In the genomic region with DNA sequence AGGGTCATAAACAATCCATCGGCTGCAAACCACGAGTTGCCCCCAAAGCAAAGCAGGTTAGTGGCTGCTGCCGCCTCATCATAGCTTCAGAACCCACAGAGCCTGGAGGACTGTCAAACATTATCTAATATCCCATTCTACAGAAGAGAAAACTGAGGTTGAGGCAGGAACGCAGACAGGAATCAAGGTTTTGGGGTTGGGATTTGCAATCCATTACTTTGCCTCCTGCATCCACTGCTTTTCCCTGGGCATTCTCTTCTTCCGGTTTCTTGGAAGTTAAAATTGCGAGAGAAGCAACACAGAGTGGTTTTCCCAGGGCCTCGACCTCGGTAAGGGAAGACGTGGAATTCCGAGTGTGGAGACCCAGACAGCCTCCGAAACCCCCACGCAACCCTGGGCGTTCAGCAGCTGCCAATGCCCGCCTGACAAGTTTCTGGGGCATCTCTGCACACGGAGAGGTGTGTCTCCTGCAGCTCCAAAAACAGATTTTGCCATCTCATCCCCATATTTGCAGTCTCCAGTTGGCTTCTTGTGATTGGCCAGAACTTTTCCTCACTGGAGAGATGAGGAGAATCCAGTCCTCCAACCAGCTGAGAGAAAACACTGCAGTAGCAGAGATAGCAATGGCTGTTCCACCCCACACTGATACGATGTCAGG, we compare ENCODE assay signal across 17 cellular contexts. TPM values are rescaled to one million over a fixed set of nuclear protein-coding genes. Genes with fewer than 3 reads are reported as not detected.
DNase-seq lines count a peak whose midpoint lies in the region; ATAC-seq and TF ChIP-seq lines count a peak whose summit lies in the region.
"Had no signal": no experiment of that assay in that cellular context is flagged by ENCODE, and none has a peak within 500 bp of the region (broad histone marks: within the 10 kb centered on the region; RNA-seq: fewer than 3 reads in every experiment).

No MANE protein-coding gene starts in this region.

- dilution Hi-C loops in mammary epithelial cell (cut with HindIII; ENCODE audit: low sequenced_read_pairs) = no loop called here

- H3K36me3 Mint-ChIP-seq in MCF 10A (ENCODE audit: insufficient read depth, unreplicated experiment) (no peaks in the 10 kb centered on the region), WTC11 (no peaks in the 10 kb centered on the region), type B pancreatic cell (no peaks in the 10 kb centered on the region)
- no peaks in the 10 kb centered on the region for H3K36me3 Mint-ChIP-seq in activated CD4-positive, alpha-beta memory T cell treated with anti-CD3 and anti-CD28 coated beads for 36 hours
- H3K36me3 Mint-ChIP-seq in CD8-positive, alpha-beta memory T cell = peaks cover 0 to 5% (median 0%) of the 10 kb centered on the region in 3 donors

- 90% methylated on average over 14 of the region's 16 CpGs for WGBS in mammary epithelial cell (ENCODE audit: low coverage, missing lambda C conversion rate)

- H3K4me3 ChIP-seq in mammary epithelial cell (replicated peaks in 1 of 3; ENCODE audit: insufficient read depth in 1 of 3, low read depth in 2 of 3, low read length in 3 of 3) = no peak overlapping the region
- peak overlapping the region; percentile 57 for H3K4me3 ChIP-seq in iPS-18a (ENCODE audit: low read length)
- H3K4me3 ChIP-seq in CD8-positive, alpha-beta memory T cell (ENCODE audit: low read length) = no peak overlapping the region

- no peaks in the 10 kb centered on the region for H3K79me2 ChIP-seq in mammary epithelial cell (ENCODE audit: insufficient read depth, low read length)

- H3K27me3 ChIP-seq in mammary epithelial cell (ENCODE audit: insufficient read depth, low read length) = peaks cover 5% of the 10 kb centered on the region
- peaks cover 29% of the 10 kb centered on the region for H3K27me3 ChIP-seq in iPS-18a (ENCODE audit: control insufficient read depth, insufficient read depth, low read length)
- peaks cover 4% of the 10 kb centered on the region for H3K27me3 ChIP-seq in CD8-positive, alpha-beta memory T cell (ENCODE audit: insufficient read depth, low read length, poor library complexity, severe bottlenecking)
- H3K27me3 ChIP-seq: vagina had no signal

- no peaks in the 10 kb centered on the region for H4K20me1 ChIP-seq in mammary epithelial cell (ENCODE audit: insufficient read depth, low read length)

- no peak for TF ChIP-seq CTCF in MCF 10A (IDR thresholded peaks at IDR 0.05; ENCODE audit: unreplicated experiment)
- no peak for TF ChIP-seq CTCF in mammary epithelial cell (conservative IDR thresholded peaks at IDR 0.05 in 1 of 2, IDR thresholded peaks at IDR 0.05 in 1 of 2; ENCODE audit: extremely low read depth in 1 of 2, insufficient read depth in 1 of 2, low read depth in 1 of 2, low read length in 2 of 2)
- no peak for TF ChIP-seq CTCF in WTC11 (IDR thresholded peaks at IDR 0.05)
- TF ChIP-seq CTCF in type B pancreatic cell (conservative IDR thresholded peaks at IDR 0.05) = no peak

- H3K27ac Mint-ChIP-seq in MCF 10A (ENCODE audit: low read depth, unreplicated experiment) (peak overlapping the region; percentile 72), WTC11 (no peak overlapping the region), type B pancreatic cell (peak overlapping the region; percentile 60)
- no peak overlapping the region for H3K27ac Mint-ChIP-seq in activated CD4-positive, alpha-beta memory T cell treated with anti-CD3 and anti-CD28 coated beads for 36 hours
- no peak overlapping the region for H3K27ac Mint-ChIP-seq in CD8-positive, alpha-beta memory T cell
- H3K27ac Mint-ChIP-seq: activated naive CD4-positive, alpha-beta T cell treated with anti-CD3 and anti-CD28 coated beads, Interleukin-2, amount 50 U/mL, for 72 hours had no signal

- in situ Hi-C loops in mammary epithelial cell (cut with MboI; ENCODE audit: low sequenced_read_pairs in 2 of 2) = no loop called here

- H3K4me1 Mint-ChIP-seq in MCF 10A (ENCODE audit: insufficient read depth, unreplicated experiment) = no peaks in the 10 kb centered on the region
- H3K4me1 Mint-ChIP-seq in WTC11 = peaks cover 9% of the 10 kb centered on the region
- peaks cover 6% of the 10 kb centered on the region for H3K4me1 Mint-ChIP-seq in type B pancreatic cell (ENCODE audit: unreplicated experiment)
- peaks cover 10% of the 10 kb centered on the region for H3K4me1 Mint-ChIP-seq in activated CD4-positive, alpha-beta memory T cell treated with anti-CD3 and anti-CD28 coated beads for 36 hours (ENCODE audit: low read depth)
- H3K4me1 Mint-ChIP-seq in CD8-positive, alpha-beta memory T cell = peaks cover 4 to 6% (median 6%) of the 10 kb centered on the region in 3 donors

- intact Hi-C loops in MCF 10A (cut with micrococcal nuclease) (no loop called here), mammary epithelial cell (cut with micrococcal nuclease) (loop anchor here (5.0 kb wide), 1 partner anchor 46 kb away; no protein-coding TSS in a partner anchor)
- intact Hi-C loops in activated CD4-positive, alpha-beta memory T cell treated with anti-CD3 and anti-CD28 coated beads for 36 hours (cut with micrococcal nuclease) = loop anchor here (2.0 kb wide), 1 partner anchor 44 kb away; no protein-coding TSS in a partner anchor

- no peak overlapping the region for H3K27ac ChIP-seq in mammary epithelial cell (ENCODE audit: insufficient read depth, low read depth, low read length)
- H3K27ac ChIP-seq in iPS-18a (ENCODE audit: low read length) = no peak overlapping the region
- H3K27ac ChIP-seq in CD8-positive, alpha-beta memory T cell (ENCODE audit: low read depth, low read length) = no peak overlapping the region
- H3K27ac ChIP-seq: heart right ventricle, sigmoid colon, vagina had no signal

- H3K4me3 Mint-ChIP-seq in MCF 10A (ENCODE audit: unreplicated experiment) (no peak overlapping the region), WTC11 (peak overlapping the region; percentile 82), type B pancreatic cell (peak overlapping the region; percentile 91)
- no peak overlapping the region for H3K4me3 Mint-ChIP-seq in activated CD4-positive, alpha-beta memory T cell treated with anti-CD3 and anti-CD28 coated beads for 36 hours
- peak overlapping the region in 1 of 7 donors; percentile 47 for H3K4me3 Mint-ChIP-seq in CD8-positive, alpha-beta memory T cell

- H3K9me3 ChIP-seq in mammary epithelial cell (replicated peaks; ENCODE audit: insufficient read depth, low read length) (no peaks in the 10 kb centered on the region), iPS-18a (ENCODE audit: control insufficient read depth, low read depth, low read length) (no peaks in the 10 kb centered on the region)
- no peaks in the 10 kb centered on the region for H3K9me3 ChIP-seq in CD8-positive, alpha-beta memory T cell (ENCODE audit: low read length)
- H3K9me3 ChIP-seq: HAP-1, heart right ventricle, sigmoid colon, vagina had no signal

- H3K9ac ChIP-seq in mammary epithelial cell (ENCODE audit: insufficient read depth, low read length) (no peak overlapping the region), iPS-18a (ENCODE audit: low read length) (no peak overlapping the region)

- no peaks in the 10 kb centered on the region for H3K9me3 Mint-ChIP-seq in MCF 10A (ENCODE audit: unreplicated experiment)
- peaks cover 7% of the 10 kb centered on the region for H3K9me3 Mint-ChIP-seq in WTC11
- no peaks in the 10 kb centered on the region for H3K9me3 Mint-ChIP-seq in type B pancreatic cell
- H3K9me3 Mint-ChIP-seq in activated CD4-positive, alpha-beta memory T cell treated with anti-CD3 and anti-CD28 coated beads for 36 hours = peaks cover 3% of the 10 kb centered on the region
- H3K9me3 Mint-ChIP-seq in CD8-positive, alpha-beta memory T cell = peaks cover 0 to 7% (median 0%) of the 10 kb centered on the region in 5 donors

- POLR2A ChIA-PET in MCF 10A (lab: Yijun Ruan, JAX) (no interaction called here), WTC11 (lab: Charles Lee) (no interaction called here)
- POLR2A ChIA-PET in activated CD4-positive, alpha-beta memory T cell treated with anti-CD3 and anti-CD28 coated beads for 36 hours (lab: Charles Lee) = no interaction called here
- POLR2A ChIA-PET in CD8-positive, alpha-beta memory T cell (lab: Charles Lee) = no interaction called here

- H3K27me3 Mint-ChIP-seq in MCF 10A (ENCODE audit: insufficient read depth, unreplicated experiment) (peaks cover 47% of the 10 kb centered on the region), WTC11 (ENCODE audit: low read depth) (peaks cover 32% of the 10 kb centered on the region), type B pancreatic cell (peaks cover 48% of the 10 kb centered on the region)
- H3K27me3 Mint-ChIP-seq in activated CD4-positive, alpha-beta memory T cell treated with anti-CD3 and anti-CD28 coated beads for 36 hours = peaks cover 36% of the 10 kb centered on the region
- peaks cover 24 to 53% of the 10 kb centered on the region in 2 donors for H3K27me3 Mint-ChIP-seq in CD8-positive, alpha-beta memory T cell

- DNase-seq in MCF 10A (ENCODE audit: unreplicated experiment) (no peak), mammary epithelial cell (no peak), WTC11 (ENCODE audit: low spot score) (no peak), type B pancreatic cell (ENCODE audit: extremely low spot score, unreplicated experiment) (no peak), T-helper 9 cell (no peak)
- DNase-seq in activated CD4-positive, alpha-beta memory T cell treated with anti-CD3 and anti-CD28 coated beads for 36 hours = no peak
- no peak for DNase-seq in CD8-positive, alpha-beta memory T cell
- DNase-seq: activated CD4-positive, CD25-positive, alpha-beta regulatory T cell; left cardiac atrium; NCI-H226; sigmoid colon; stimulated activated CD4-positive, alpha-beta T cell treated with anti-CD3 and anti-CD28 coated beads, Interleukin-4, amount 100 ng/mL, for 4 hours had no signal

- H3K4me2 ChIP-seq in mammary epithelial cell (ENCODE audit: insufficient read depth, low read depth, low read length) = no peak overlapping the region

- no peak overlapping the region for H2AFZ ChIP-seq in mammary epithelial cell (ENCODE audit: low read depth, low read length)

- CTCF ChIA-PET in MCF 10A (lab: Yijun Ruan, JAX) (no interaction called here), mammary epithelial cell (lab: Charles Lee; ENCODE audit: low non-redundant PET) (no interaction called here), WTC11 (lab: Charles Lee) (no interaction called here)
- CTCF ChIA-PET in activated CD4-positive, alpha-beta memory T cell treated with anti-CD3 and anti-CD28 coated beads for 36 hours (lab: Charles Lee) = interaction anchor here (0.8 kb wide), 1 partner anchor 563 kb away, joined by 3 read pairs; no protein-coding TSS in a partner anchor
- CTCF ChIA-PET in CD8-positive, alpha-beta memory T cell (lab: Charles Lee) = no interaction called here

- BruUV-seq in MCF 10A (replicated peaks; lab: Mats Ljungman, UMichigan) (no TSS peak), mammary epithelial cell (replicated peaks; lab: Mats Ljungman, UMichigan) (no TSS peak)

- ATAC-seq in WTC11 = no peak

- H3K36me3 ChIP-seq in mammary epithelial cell (ENCODE audit: insufficient read depth, low read length) (no peaks in the 10 kb centered on the region), iPS-18a (ENCODE audit: control insufficient read depth, low read depth, low read length) (no peaks in the 10 kb centered on the region)
- H3K36me3 ChIP-seq in CD8-positive, alpha-beta memory T cell (ENCODE audit: insufficient read depth, low read length) = no peaks in the 10 kb centered on the region
- H3K36me3 ChIP-seq: HAP-1, heart right ventricle, sigmoid colon, vagina had no signal

- H3K4me1 ChIP-seq in mammary epithelial cell (ENCODE audit: insufficient read depth, low read length) (peaks cover 4% of the 10 kb centered on the region), iPS-18a (ENCODE audit: control insufficient read depth, low read depth, low read length) (peaks cover 4% of the 10 kb centered on the region)
- H3K4me1 ChIP-seq in CD8-positive, alpha-beta memory T cell (ENCODE audit: insufficient read depth, low read length) = peaks cover 4% of the 10 kb centered on the region
- H3K4me1 ChIP-seq: HAP-1 had no signal

RNA-seq across cellular contexts. Expression of a gene that starts 45.5 kb away (rescaled TPM):
- total RNA-seq in MCF 10A (2022) = not detected in 2 replicates
- total RNA-seq in mammary epithelial cell = not detected
- not detected for polyA plus RNA-seq in mammary epithelial cell
- not detected for polyA minus RNA-seq in mammary epithelial cell
- total RNA-seq in WTC11 (2021) = 0.41 to 0.72 TPM (median 0.57 TPM) in 3 replicates
- total RNA-seq in type B pancreatic cell (ENCODE audit: low replicate concordance) = 8.1 and 12.5 TPM in 2 replicates
- total RNA-seq in activated CD4-positive, alpha-beta memory T cell treated with anti-CD3 and anti-CD28 coated beads for 36 hours = under 1 TPM; 0.63 to 0.67 TPM
- total RNA-seq in CD8-positive, alpha-beta memory T cell = under 1 TPM in 1 of 2 experiments, not detected in 1; 0.13 TPM
- not detected for polyA plus RNA-seq in CD8-positive, alpha-beta memory T cell

Comparison
In these comparisons a context has a peak if more than half of its experiments do, and no peak if none do; other contexts are left out.
1. H3K27ac Mint-ChIP-seq: peak in MCF 10A (single experiment) and type B pancreatic cell (single experiment); none in WTC11 (single experiment), activated CD4-positive, alpha-beta memory T cell treated with anti-CD3 and anti-CD28 coated beads for 36 hours (single experiment) and CD8-positive, alpha-beta memory T cell (0 of 8).
2. H3K4me3 Mint-ChIP-seq: peak in WTC11 (single experiment) and type B pancreatic cell (single experiment); none in MCF 10A (single experiment) and activated CD4-positive, alpha-beta memory T cell treated with anti-CD3 and anti-CD28 coated beads for 36 hours (single experiment).